16 cellular contexts compared by ENCODE assay signal in genomic region chr15:28993720-28994053, GRCh38.
DNase-seq lines count a peak whose midpoint lies in the region; ATAC-seq and TF ChIP-seq lines count a peak whose summit lies in the region.
"Had no signal": no experiment of that assay in that cellular context is flagged by ENCODE, and none has a peak within 500 bp of the region (broad histone marks: within the 10 kb centered on the region; RNA-seq: fewer than 3 reads in every experiment).

No MANE protein-coding gene starts in this region.

- peaks cover 9% of the 10 kb centered on the region for H3K4me1 Mint-ChIP-seq in T-helper 1 cell treated with Interleukin-12 subunit alpha and Interleukin-12 subunit beta and Interleukin-4 antibody, amounts not matched to agents 30 μg/mL and 1 μg/mL, for 36 hours (ENCODE audit: low read depth)
- peaks cover 45% of the 10 kb centered on the region for H3K4me1 Mint-ChIP-seq in activated naive CD8-positive, alpha-beta T cell treated with anti-CD3 and anti-CD28 coated beads, Interleukin-2, amount 50 U/mL, for 24 hours
- H3K4me1 Mint-ChIP-seq in osteocyte (ENCODE audit: unreplicated experiment): peaks cover 13% of the 10 kb centered on the region

- H3K4me3 ChIP-seq in left ventricle myocardium inferior: no peak overlapping the region

- no peaks in the 10 kb centered on the region for H3K27me3 ChIP-seq in left ventricle myocardium inferior (ENCODE audit: low read depth)
- H3K27me3 ChIP-seq: BE2C had no signal

- H3K9me3 Mint-ChIP-seq in T-helper 1 cell treated with Interleukin-12 subunit alpha and Interleukin-12 subunit beta and Interleukin-4 antibody, amounts not matched to agents 30 μg/mL and 1 μg/mL, for 36 hours: no peaks in the 10 kb centered on the region
- H3K9me3 Mint-ChIP-seq in activated naive CD8-positive, alpha-beta T cell treated with anti-CD3 and anti-CD28 coated beads, Interleukin-2, amount 50 U/mL, for 24 hours: no peaks in the 10 kb centered on the region
- no peaks in the 10 kb centered on the region for H3K9me3 Mint-ChIP-seq in osteocyte (ENCODE audit: unreplicated experiment)

- no peaks in the 10 kb centered on the region for H3K36me3 Mint-ChIP-seq in T-helper 1 cell treated with Interleukin-12 subunit alpha and Interleukin-12 subunit beta and Interleukin-4 antibody, amounts not matched to agents 30 μg/mL and 1 μg/mL, for 36 hours (ENCODE audit: low read depth)
- peaks cover 3% of the 10 kb centered on the region for H3K36me3 Mint-ChIP-seq in activated naive CD8-positive, alpha-beta T cell treated with anti-CD3 and anti-CD28 coated beads, Interleukin-2, amount 50 U/mL, for 24 hours (ENCODE audit: low read depth)
- H3K36me3 Mint-ChIP-seq in osteocyte (ENCODE audit: unreplicated experiment): peaks cover 3% of the 10 kb centered on the region

- peak overlapping the region; percentile 74 for H3K27ac ChIP-seq in left ventricle myocardium inferior (replicated peaks)
- H3K27ac ChIP-seq: 22Rv1 had no signal

- H3K4me1 ChIP-seq in left ventricle myocardium inferior: peaks cover 16% of the 10 kb centered on the region

- no peak for TF ChIP-seq CTCF in left ventricle myocardium inferior (IDR thresholded peaks at IDR 0.05; ENCODE audit: borderline replicate concordance)
- no peak for TF ChIP-seq CTCF in osteocyte (IDR thresholded peaks at IDR 0.05)

- no peaks in the 10 kb centered on the region for H3K27me3 Mint-ChIP-seq in T-helper 1 cell treated with Interleukin-12 subunit alpha and Interleukin-12 subunit beta and Interleukin-4 antibody, amounts not matched to agents 30 μg/mL and 1 μg/mL, for 36 hours (ENCODE audit: low read depth)
- H3K27me3 Mint-ChIP-seq in activated naive CD8-positive, alpha-beta T cell treated with anti-CD3 and anti-CD28 coated beads, Interleukin-2, amount 50 U/mL, for 24 hours: no peaks in the 10 kb centered on the region
- no peaks in the 10 kb centered on the region for H3K27me3 Mint-ChIP-seq in osteocyte (ENCODE audit: unreplicated experiment)

- no peak for DNase-seq in T-helper 1 cell
- DNase-seq in activated naive CD8-positive, alpha-beta T cell treated with anti-CD3 and anti-CD28 coated beads, Interleukin-2, amount 50 U/mL, for 24 hours: no peak
- no peak for DNase-seq in left ventricle myocardium inferior
- DNase-seq in osteocyte (ENCODE audit: extremely low spot score, unreplicated experiment): no peak
- no peak for DNase-seq in HUDEP-2 (lab: John Stamatoyannopoulos, UW; ENCODE audit: unreplicated experiment in 76 of 76)
- DNase-seq: activated CD4-positive, CD25-positive, alpha-beta regulatory T cell; activated effector memory CD4-positive, alpha-beta T cell treated with anti-CD3 and anti-CD28 coated beads, Interleukin-2, amount 50 U/mL, for 16 hours; BE2C; GF-D8; kidney glomerular epithelial cell; NCI-H1092 treated with DMSO at 0.1 percent for 48 hours; NCI-H510A treated with DMSO at 0.1 percent for 48 hours had no signal

- intact Hi-C loops in left ventricle myocardium inferior (cut with micrococcal nuclease): no loop called here

- H3K4me3 Mint-ChIP-seq in T-helper 1 cell treated with Interleukin-12 subunit alpha and Interleukin-12 subunit beta and Interleukin-4 antibody, amounts not matched to agents 30 μg/mL and 1 μg/mL, for 36 hours: no peak overlapping the region
- peak overlapping the region; percentile 13 for H3K4me3 Mint-ChIP-seq in activated naive CD8-positive, alpha-beta T cell treated with anti-CD3 and anti-CD28 coated beads, Interleukin-2, amount 50 U/mL, for 24 hours
- H3K4me3 Mint-ChIP-seq in osteocyte (ENCODE audit: unreplicated experiment): no peak overlapping the region

- H3K27ac Mint-ChIP-seq in T-helper 1 cell treated with Interleukin-12 subunit alpha and Interleukin-12 subunit beta and Interleukin-4 antibody, amounts not matched to agents 30 μg/mL and 1 μg/mL, for 36 hours: peak overlapping the region; percentile 29
- peak overlapping the region; percentile 43 for H3K27ac Mint-ChIP-seq in activated naive CD8-positive, alpha-beta T cell treated with anti-CD3 and anti-CD28 coated beads, Interleukin-2, amount 50 U/mL, for 24 hours
- peak overlapping the region; percentile 36 for H3K27ac Mint-ChIP-seq in osteocyte (ENCODE audit: unreplicated experiment)

- no peak for ATAC-seq in activated naive CD8-positive, alpha-beta T cell treated with anti-CD3 and anti-CD28 coated beads, Interleukin-2, amount 50 U/mL, for 24 hours
- ATAC-seq in GM21576 (IDR thresholded peaks at IDR 0.05; ENCODE audit: unreplicated experiment) (no peak), GM19467 (IDR thresholded peaks at IDR 0.05; ENCODE audit: unreplicated experiment) (no peak)

- H3K36me3 ChIP-seq in left ventricle myocardium inferior: no peaks in the 10 kb centered on the region
- H3K36me3 ChIP-seq: BE2C had no signal

- no peaks in the 10 kb centered on the region for H3K9me3 ChIP-seq in left ventricle myocardium inferior (replicated peaks)
- H3K9me3 ChIP-seq: BE2C had no signal
